In the genomic region with DNA sequence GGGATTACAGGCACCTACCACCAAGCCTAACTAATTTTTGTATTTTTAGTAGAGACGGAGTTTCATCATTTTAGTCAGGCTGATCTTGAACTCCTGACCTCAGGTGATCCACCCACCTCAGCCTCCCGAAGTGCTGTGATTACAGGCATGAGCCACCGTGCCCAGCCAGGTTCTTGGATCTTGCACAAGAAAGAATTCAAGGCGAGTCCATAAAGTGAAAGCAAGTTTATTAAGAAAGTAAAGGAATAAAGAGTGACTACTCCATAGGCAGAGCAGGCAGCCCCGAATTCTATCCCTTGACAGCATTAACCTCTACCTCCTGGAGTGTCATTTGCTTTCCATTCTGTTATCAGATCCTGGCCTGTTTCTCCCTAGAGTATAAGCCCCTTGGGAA, we compare ENCODE assay signal across 8 cellular contexts. TPM values are rescaled to one million over a fixed set of nuclear protein-coding genes. Genes with fewer than 3 reads are reported as not detected.
DNase-seq lines count a peak whose midpoint lies in the region; ATAC-seq, FAIRE-seq and TF ChIP-seq lines count a peak whose summit lies in the region.
"Not testable (repeated sequence)": the region's sequence is repeated elsewhere in the genome, so short reads cannot be mapped to it uniquely, and the experiment has no call there.
"Had no signal": no experiment of that assay in that cellular context is flagged by ENCODE, and none has a peak within 500 bp of the region (broad histone marks: within the 10 kb centered on the region; RNA-seq: fewer than 3 reads in every experiment).

No MANE protein-coding gene starts in this region.

- H4K20me1 ChIP-seq in GM23248 (ENCODE audit: insufficient read depth); PC-3 (ENCODE audit: low read length): not testable (repeated sequence)

- H2AFZ ChIP-seq in GM23248; PC-3 (ENCODE audit: low read length): not testable (repeated sequence)

- DNase-seq in GM23248 = peak; percentile 11
- not testable (repeated sequence) for DNase-seq in PC-3; adipocyte (ENCODE audit: low read depth)
- DNase-seq in epithelial cell of esophagus (ENCODE audit: low read depth) = peak; percentile 60
- DNase-seq in foreskin keratinocyte = peak in 1 of 2 donors; percentile 14
- peak; percentile 21 to 53 (median 48) for DNase-seq in mucosa of descending colon
- DNase-seq in small intestine = peak; percentile 27

- H3K4me3 ChIP-seq in GM23248 = peak overlapping the region; percentile 43; the same call in 1 of the 2 replicates
- H3K4me3 ChIP-seq in PC-3 (ENCODE audit: low read length); epithelial cell of esophagus (ENCODE audit: low read length); mucosa of descending colon; small intestine (ENCODE audit: low read depth in 1 of 2, low read length in 2 of 2): not testable (repeated sequence)
- peak overlapping the region; percentile 62 for H3K4me3 ChIP-seq in adipocyte (ENCODE audit: low read length)

- not testable (repeated sequence) for H3K9ac ChIP-seq in GM23248; PC-3 (ENCODE audit: low read length)
- H3K9ac ChIP-seq in adipocyte (ENCODE audit: low read length) = peak overlapping the region; percentile 64

- not testable (repeated sequence) for ATAC-seq in PC-3
- ATAC-seq in foreskin keratinocyte (peak; percentile 5), mucosa of descending colon (peak; percentile 51)

- in situ Hi-C loops in GM23248 (cut with MboI) = not testable (repeated sequence)

- BruUV-seq in PC-3 (replicated peaks; lab: Mats Ljungman, UMichigan) = not testable (repeated sequence)

- H3K9me3 ChIP-seq in GM23248 (ENCODE audit: low read depth); PC-3 (ENCODE audit: low read length); adipocyte (ENCODE audit: control insufficient read depth, low read length); mucosa of descending colon; small intestine (ENCODE audit: control insufficient read depth, low read depth): not testable (repeated sequence)

- not testable (repeated sequence) for H3K27me3 ChIP-seq in GM23248 (replicated peaks; ENCODE audit: insufficient read depth); PC-3 (ENCODE audit: low read length); adipocyte (replicated peaks; ENCODE audit: control insufficient read depth, insufficient read depth, low read length); foreskin keratinocyte; small intestine (ENCODE audit: control insufficient read depth in 2 of 2, insufficient read depth in 2 of 2, low read length in 2 of 2)

- 28 to 30% methylated on average over 5 of the region's 5 CpGs for WGBS in GM23248 (ENCODE audit: low coverage in 1 of 2, low lambda C conversion rate in 2 of 2, missing lambda C conversion rate in 2 of 2), 2 experiments
- WGBS in small intestine, 3 donors = 14 to 60% (median 32%) methylated on average over 5 of the region's 5 CpGs

- H3F3A ChIP-seq in GM23248 (ENCODE audit: insufficient read depth) = peaks cover 18% of the 10 kb centered on the region
- H3F3A ChIP-seq in PC-3 (ENCODE audit: low read length, unreplicated experiment) = not testable (repeated sequence)

- CTCF ChIA-PET in PC-3 (lab: Charles Lee) = not testable (repeated sequence)

- H3K4me1 ChIP-seq in GM23248 (ENCODE audit: insufficient read depth) = peaks cover 23% of the 10 kb centered on the region
- H3K4me1 ChIP-seq in PC-3 (ENCODE audit: insufficient read depth, low read length) = peaks cover 24% of the 10 kb centered on the region
- peaks cover 37% of the 10 kb centered on the region for H3K4me1 ChIP-seq in adipocyte (ENCODE audit: control insufficient read depth, insufficient read depth, low read length)
- peaks cover 21% of the 10 kb centered on the region for H3K4me1 ChIP-seq in foreskin keratinocyte
- peaks cover 12% of the 10 kb centered on the region for H3K4me1 ChIP-seq in mucosa of descending colon (ENCODE audit: low read depth)
- not testable (repeated sequence) for H3K4me1 ChIP-seq in small intestine (ENCODE audit: control insufficient read depth in 2 of 2, insufficient read depth in 1 of 2, low read depth in 1 of 2, low read length in 1 of 2)

- H3K79me2 ChIP-seq in GM23248 (ENCODE audit: insufficient read depth); PC-3 (ENCODE audit: low read length): not testable (repeated sequence)

- H3K4me2 ChIP-seq in GM23248 (ENCODE audit: unreplicated experiment) = peak overlapping the region; percentile 60
- peak overlapping the region; percentile 47 for H3K4me2 ChIP-seq in PC-3 (ENCODE audit: low read length)

- POLR2A ChIA-PET in PC-3 (lab: Charles Lee; ENCODE audit: unreplicated experiment) = not testable (repeated sequence)

- H3K9me2 ChIP-seq in GM23248 (ENCODE audit: insufficient read depth); PC-3 (replicated peaks; ENCODE audit: low read length): not testable (repeated sequence)

- intact Hi-C loops in PC-3 (cut with micrococcal nuclease) = loop anchor here (5.0 kb wide), 1 partner anchor 37 kb away; no protein-coding TSS in a partner anchor
- intact Hi-C loops in mucosa of descending colon (cut with DNase I, micrococcal nuclease) = not testable (repeated sequence)

- H3K36me3 ChIP-seq in GM23248 (ENCODE audit: low read depth); PC-3 (ENCODE audit: low read depth, low read length); adipocyte (ENCODE audit: control insufficient read depth, insufficient read depth, low read length, severe bottlenecking); mucosa of descending colon (ENCODE audit: low read depth); small intestine (ENCODE audit: control insufficient read depth in 2 of 2, insufficient read depth in 2 of 2, low read length in 2 of 2): not testable (repeated sequence)

- not testable (repeated sequence) for FAIRE-seq in small intestine (lab: Jason Lieb, UNC)

- TF ChIP-seq CTCF in PC-3 (conservative IDR thresholded peaks at IDR 0.05; ENCODE audit: low read depth, low read length); epithelial cell of esophagus (IDR thresholded peaks at IDR 0.05; ENCODE audit: insufficient read depth, low read depth, low read length, missing control alignments); foreskin keratinocyte (conservative IDR thresholded peaks at IDR 0.05); mucosa of descending colon (IDR thresholded peaks at IDR 0.05): not testable (repeated sequence)

- H3K27ac ChIP-seq in GM23248 (peak overlapping the region; percentile 47), PC-3 (ENCODE audit: low read length) (peak overlapping the region; percentile 67), foreskin keratinocyte (peak overlapping the region; percentile 11)
- not testable (repeated sequence) for H3K27ac ChIP-seq in small intestine (ENCODE audit: low read depth in 1 of 2, low read length in 1 of 2)

RNA-seq across cellular contexts. Expression of a gene that starts 44.1 kb away (rescaled TPM):
- 42.2 and 43.3 TPM in 2 replicates for total RNA-seq in GM23248 (2014; rRNA removed; shearing (Covaris generic))
- polyA plus RNA-seq in GM23248 (2016; fragmentation: Nextera tagmentation; extraction: Ambion mirVana) (10.4 and 10.7 TPM in 2 replicates), foreskin keratinocyte (7.9 and 8.0 TPM in 2 replicates), small intestine (1 to 10 TPM in 1 of 3 donors, under 1 TPM in 2; 0.22 to 4.8 (median 0.27) TPM)
- total RNA-seq in PC-3 (2014; rRNA removed) (12.7 and 17.0 TPM in 2 replicates), foreskin keratinocyte (23.0 and 23.9 TPM in 2 replicates), mucosa of descending colon (10 to 100 TPM in 1 of 3 donors, 1 to 10 TPM in 2; 1.1 to 15.7 (median 3.1) TPM)
- polyA plus RNA-seq: CD14-positive monocyte had no signal
